9 cellular contexts compared by ENCODE assay signal in genomic region chr6:141077355-141078333, GRCh38.
DNase-seq lines count a peak whose midpoint lies in the region; ATAC-seq, FAIRE-seq and TF ChIP-seq lines count a peak whose summit lies in the region.
"Had no signal": no experiment of that assay in that cellular context is flagged by ENCODE, and none has a peak within 500 bp of the region (broad histone marks: within the 10 kb centered on the region; RNA-seq: fewer than 3 reads in every experiment).

No MANE protein-coding gene starts in this region.

- TF ChIP-seq POLR2A in A549 (IDR thresholded peaks at IDR 0.05; ENCODE audit: low read length) = no peak

- TF ChIP-seq EP300 in A549 (IDR thresholded peaks at IDR 0.05) = no peak

- ATAC-seq in A549 (peak; percentile 77 to 93; a peak in 5 of 6 replicates), GM18868 (IDR thresholded peaks at IDR 0.05; ENCODE audit: unreplicated experiment) (peak; percentile 93), HG03025 (IDR thresholded peaks at IDR 0.05; ENCODE audit: low FRiP score, unreplicated experiment) (peak; percentile 86), natural killer cell (no peak)

- H3K4me3 Mint-ChIP-seq in natural killer cell = no peak overlapping the region

- CTCF ChIA-PET in A549 (lab: Yijun Ruan, JAX) = no interaction called here

- TF ChIP-seq CTCF in A549 (IDR thresholded peaks at IDR 0.05) (no peak), natural killer cell (IDR thresholded peaks at IDR 0.05) (no peak)

- H3K27ac ChIP-seq in A549 = no peak overlapping the region

- no peaks in the 10 kb centered on the region for H3K4me1 ChIP-seq in A549

- H3K27ac Mint-ChIP-seq in natural killer cell = no peak overlapping the region

- intact Hi-C loops in natural killer cell (cut with micrococcal nuclease) = no loop called here

- no peak for FAIRE-seq in A549 (lab: Jason Lieb, UNC)
- FAIRE-seq: colon had no signal

- H3K4me1 Mint-ChIP-seq in natural killer cell = no peaks in the 10 kb centered on the region

- WGBS in A549 (ENCODE audit: missing lambda C conversion rate) = 65% methylated on average over 7 of the region's 8 CpGs

- H3K27me3 Mint-ChIP-seq in natural killer cell (ENCODE audit: low read depth in 2 of 2) = no peaks in the 10 kb centered on the region

- H3K9me3 ChIP-seq in A549 = no peaks in the 10 kb centered on the region

- no peak overlapping the region for H3K4me3 ChIP-seq in A549

- H3K36me3 Mint-ChIP-seq in natural killer cell = peaks cover 5% of the 10 kb centered on the region

- DNase-seq in A549 (ENCODE audit: low read depth in 1 of 2, low spot score in 1 of 2) = peak; percentile 1 to 43
- peak; percentile 12 for DNase-seq in NCI-H82 treated with DMSO at 0.1 percent for 48 hours (lab: John Stamatoyannopoulos, UW; ENCODE audit: unreplicated experiment)
- peak; percentile 3 for DNase-seq in fibroblast of peridontal ligament (ENCODE audit: extremely low read depth)
- DNase-seq in occipital lobe (lab: John Stamatoyannopoulos, UW) = no peak
- no peak for DNase-seq in GM19240 (ENCODE audit: insufficient read length, low spot score)
- DNase-seq in natural killer cell = no peak

- H3K4me2 ChIP-seq in A549 = no peak overlapping the region

- H3K9me3 Mint-ChIP-seq in natural killer cell = peaks cover 5 to 9% of the 10 kb centered on the region in 2 donors

- no peak for TF ChIP-seq RAD21 in A549 (conservative IDR thresholded peaks at IDR 0.05 in 1 of 2, IDR thresholded peaks at IDR 0.05 in 1 of 2)

- POLR2A ChIA-PET in A549 (lab: Yijun Ruan, JAX) = no interaction called here

TF ChIP-seq in A549, 52 proteins besides CTCF, POLR2A, EP300 and RAD21:
- TF ChIP-seq RCOR1 (IDR thresholded peaks at IDR 0.05; ENCODE audit: low read depth, low read length) (no peak), KDM5A (IDR thresholded peaks at IDR 0.05) (no peak), RARB (CRISPR knock-in tag; IDR thresholded peaks at IDR 0.05) (no peak), BCL3 (IDR thresholded peaks at IDR 0.05) (no peak), PBX3 (IDR thresholded peaks at IDR 0.05) (no peak), NFE2L2 (conservative IDR thresholded peaks at IDR 0.05; ENCODE audit: low read length) (no peak), MAZ (IDR thresholded peaks at IDR 0.05; ENCODE audit: borderline replicate concordance, low read depth, low read length) (no peak), ZFP36 (IDR thresholded peaks at IDR 0.05; ENCODE audit: borderline replicate concordance, partially characterized antibody) (no peak)

Comparison
In these comparisons a context has a peak if more than half of its experiments do, and no peak if none do; other contexts are left out.
1. ATAC-seq: peak in A549 (2 of 2), GM18868 (single experiment) and HG03025 (single experiment); none in natural killer cell (0 of 3).
2. DNase-seq: peak in A549 (2 of 2), NCI-H82 treated with DMSO at 0.1 percent for 48 hours (single experiment) and fibroblast of peridontal ligament (single experiment); none in occipital lobe (single experiment), GM19240 (single experiment) and natural killer cell (single experiment).